In genomic region chr6:37860226-37860839, GRCh38 we compare ENCODE assay signal across 8 cellular contexts. TPM values are rescaled to one million over a fixed set of nuclear protein-coding genes. Genes with fewer than 3 reads are reported as not detected.
DNase-seq lines count a peak whose midpoint lies in the region; ATAC-seq and TF ChIP-seq lines count a peak whose summit lies in the region.

No MANE protein-coding gene starts in this region.

- H3K4me3 Mint-ChIP-seq in CD4-positive, alpha-beta T cell, result no peak overlapping the region

- peaks cover 11 to 14% of the 10 kb centered on the region in 2 experiments; a peak in 3 of 4 replicates for H3K4me1 ChIP-seq in SK-N-SH (ENCODE audit: control insufficient read depth in 1 of 2, insufficient read depth in 2 of 2, low read depth in 1 of 2, low read length in 1 of 2)
- peaks cover 0 to 83% (median 42%) of the 10 kb centered on the region in 4 donors for H3K4me1 ChIP-seq in stomach

- H3K9me3 Mint-ChIP-seq in CD4-positive, alpha-beta T cell, result no peaks in the 10 kb centered on the region

- TF ChIP-seq POLR2A in stomach (IDR thresholded peaks at IDR 0.05), result no peak

- POLR2A ChIA-PET in CD4-positive, alpha-beta T cell (lab: Charles Lee), result no interaction called here
- POLR2A ChIA-PET in SK-N-SH (lab: Yijun Ruan, JAX), result no interaction called here

- TF ChIP-seq RAD21 in SK-N-SH (IDR thresholded peaks at IDR 0.05; ENCODE audit: low read length), result peak; percentile 63

- peaks cover 97% of the 10 kb centered on the region for H4K20me1 ChIP-seq in SK-N-SH (ENCODE audit: insufficient read depth)

- TF ChIP-seq CTCF in CD4-positive, alpha-beta T cell (IDR thresholded peaks at IDR 0.05), result peak; percentile 71
- peak; percentile 13 for TF ChIP-seq CTCF in GM20000 (IDR thresholded peaks at IDR 0.05; ENCODE audit: extremely low read depth, missing control alignments)
- peak; percentile 81 for TF ChIP-seq CTCF in SK-N-SH (IDR thresholded peaks at IDR 0.05)
- peak; percentile 75 for TF ChIP-seq CTCF in fibroblast of villous mesenchyme (IDR thresholded peaks at IDR 0.05; ENCODE audit: insufficient read depth, low read depth, low read length)
- peak in 4 of 7 experiments; percentile 32 to 55 (median 43) for TF ChIP-seq CTCF in stomach (IDR thresholded peaks at IDR 0.05)

- ATAC-seq in CD4-positive, alpha-beta T cell (ENCODE audit: poor library complexity), result no peak

- peaks cover 3 to 5% of the 10 kb centered on the region in 2 experiments for H3K36me3 ChIP-seq in SK-N-SH (replicated peaks in 1 of 2; ENCODE audit: control insufficient read depth in 1 of 2, insufficient read depth in 2 of 2, low read length in 1 of 2)
- no peaks in the 10 kb centered on the region for H3K36me3 ChIP-seq in stomach

- H3K27ac ChIP-seq in CD4-positive, alpha-beta T cell (ENCODE audit: low read depth, low read length), result no peak overlapping the region
- no peak overlapping the region for H3K27ac ChIP-seq in SK-N-SH (ENCODE audit: low read depth in 2 of 2, low read length in 1 of 2)
- no peak overlapping the region for H3K27ac ChIP-seq in stomach

- no peaks in the 10 kb centered on the region for H3K27me3 ChIP-seq in CD4-positive, alpha-beta T cell (ENCODE audit: control insufficient read depth, insufficient read depth, low read length)
- H3K27me3 ChIP-seq in SK-N-SH (ENCODE audit: insufficient read depth), result no peaks in the 10 kb centered on the region
- H3K27me3 ChIP-seq in stomach, result no peaks in the 10 kb centered on the region

- H3K4me3 ChIP-seq in SK-N-SH (ENCODE audit: low read depth in 2 of 2, low read length in 1 of 2), result no peak overlapping the region
- no peak overlapping the region for H3K4me3 ChIP-seq in fibroblast of villous mesenchyme (ENCODE audit: low read depth, low read length)
- no peak overlapping the region for H3K4me3 ChIP-seq in stomach

- CTCF ChIA-PET in CD4-positive, alpha-beta T cell (lab: Charles Lee), result interaction anchor here (0.7 kb wide), 1 partner anchor 14 kb away, joined by 3 read pairs; no protein-coding TSS in a partner anchor
- CTCF ChIA-PET in SK-N-SH (lab: Yijun Ruan, JAX), result interaction anchor here (1.1 to 2.1 kb wide), 4 partner anchors 12 to 168 kb away, joined by 4 to 12 read pairs (median 6); no protein-coding TSS in a partner anchor

- no peak overlapping the region for H3K4me2 ChIP-seq in SK-N-SH

- H3K27me3 Mint-ChIP-seq in CD4-positive, alpha-beta T cell, result no peaks in the 10 kb centered on the region

- DNase-seq in CD4-positive, alpha-beta T cell, result peak in 1 of 10 experiments; percentile 3
- DNase-seq in GM20000 (ENCODE audit: low spot score) (no peak), SK-N-SH (peak; percentile 31), fibroblast of villous mesenchyme (ENCODE audit: low read depth) (peak; percentile 55), stomach (no peak), epidermal melanocyte (ENCODE audit: insufficient read length, low spot score) (no peak), NOMO-1 treated with DMSO at 0.1 percent for 48 hours (lab: John Stamatoyannopoulos, UW; ENCODE audit: unreplicated experiment) (no peak), HuH-7 (ENCODE audit: low spot score) (no peak)

- TF ChIP-seq EP300 in SK-N-SH (IDR thresholded peaks at IDR 0.05; ENCODE audit: borderline replicate concordance in 1 of 2, low read depth in 1 of 2, low read length in 1 of 2) (no peak), stomach (IDR thresholded peaks at IDR 0.05) (no peak)

- H3K79me2 ChIP-seq in SK-N-SH (ENCODE audit: insufficient read depth), result peaks cover 98% of the 10 kb centered on the region

- H2AFZ ChIP-seq in SK-N-SH (ENCODE audit: low read depth), result no peak overlapping the region

- 22% methylated on average over 1 of the region's 1 CpG for WGBS in SK-N-SH (ENCODE audit: low lambda C conversion rate)
- WGBS in stomach, 5 donors, result 49 to 61% (median 55%) methylated on average over 1 of the region's 1 CpG

- H3K9ac ChIP-seq in SK-N-SH, result no peak overlapping the region

- H3K9me3 ChIP-seq in CD4-positive, alpha-beta T cell (ENCODE audit: control insufficient read depth, low read length), result no peaks in the 10 kb centered on the region
- H3K9me3 ChIP-seq in SK-N-SH, result no peaks in the 10 kb centered on the region
- no peaks in the 10 kb centered on the region for H3K9me3 ChIP-seq in stomach

- H3K9me2 ChIP-seq in SK-N-SH, result no peaks in the 10 kb centered on the region

- intact Hi-C loops in CD4-positive, alpha-beta T cell (cut with DNase I, micrococcal nuclease), result loop anchor here (2.0 kb wide), 1 partner anchor 70 kb away; no protein-coding TSS in a partner anchor
- intact Hi-C loops in stomach (cut with DNase I; ENCODE audit: low total_unique reads), result no loop called here

- H3K4me1 Mint-ChIP-seq in CD4-positive, alpha-beta T cell (ENCODE audit: low read depth), result peaks cover 82% of the 10 kb centered on the region

- peaks cover 25% of the 10 kb centered on the region for H3F3A ChIP-seq in SK-N-SH (replicated peaks; ENCODE audit: insufficient read depth)

- no peak overlapping the region for H3K27ac Mint-ChIP-seq in CD4-positive, alpha-beta T cell

- peaks cover 6% of the 10 kb centered on the region for H3K36me3 Mint-ChIP-seq in CD4-positive, alpha-beta T cell (ENCODE audit: low read depth)

TF ChIP-seq in SK-N-SH, 30 proteins besides CTCF, POLR2A, EP300 and RAD21:
- peak; percentile 46; the same call in 1 of the 2 replicates for TF ChIP-seq SMC3 (IDR thresholded peaks at IDR 0.05; ENCODE audit: low read depth, low read length)
- TF ChIP-seq USF1 (IDR thresholded peaks at IDR 0.05; ENCODE audit: borderline replicate concordance, low read depth), result no peak
TF ChIP-seq in SK-N-SH: peak in this region for 1.

RNA-seq across cellular contexts. Expression of gene ZFAND3, which starts 40.8 kb away (rescaled TPM):
- total RNA-seq in CD4-positive, alpha-beta T cell, result 10 to 100 TPM; 34.4 to 37.0 TPM
- polyA plus RNA-seq in SK-N-SH (2012; rRNA removed), result 12.9 and 16.7 TPM in 2 replicates
- polyA plus RNA-seq in SK-N-SH (2012; cell fraction: cytosol; rRNA removed), result 19.1 and 20.1 TPM in 2 replicates
- 13.1 and 17.5 TPM in 2 replicates for polyA plus RNA-seq in SK-N-SH (2012; cell fraction: nucleus; rRNA removed)
- 17.7 and 20.3 TPM in 2 replicates for total RNA-seq in fibroblast of villous mesenchyme
- total RNA-seq in stomach, result 100 to 1,000 TPM in 1 of 5 donors, 10 to 100 TPM in 4; 35.1 to 164 (median 42.3) TPM
- 10 to 100 TPM; 19.8 to 38.5 (median 32.9) TPM for polyA plus RNA-seq in stomach

Comparison
In these comparisons a context has a peak if more than half of its experiments do, and no peak if none do; other contexts are left out.
1. DNase-seq: peak in SK-N-SH (single experiment) and fibroblast of villous mesenchyme (single experiment); none in GM20000 (single experiment), stomach (single experiment), epidermal melanocyte (single experiment), NOMO-1 treated with DMSO at 0.1 percent for 48 hours (single experiment) and HuH-7 (single experiment).
2. CTCF ChIP-seq: peak in every context shown above with its lines; median percentile 81 in SK-N-SH; 75 in fibroblast of villous mesenchyme; 71 in CD4-positive, alpha-beta T cell; 43 in stomach; 13 in GM20000.